ENCODE assay signal across 9 cellular contexts in the genomic region with DNA sequence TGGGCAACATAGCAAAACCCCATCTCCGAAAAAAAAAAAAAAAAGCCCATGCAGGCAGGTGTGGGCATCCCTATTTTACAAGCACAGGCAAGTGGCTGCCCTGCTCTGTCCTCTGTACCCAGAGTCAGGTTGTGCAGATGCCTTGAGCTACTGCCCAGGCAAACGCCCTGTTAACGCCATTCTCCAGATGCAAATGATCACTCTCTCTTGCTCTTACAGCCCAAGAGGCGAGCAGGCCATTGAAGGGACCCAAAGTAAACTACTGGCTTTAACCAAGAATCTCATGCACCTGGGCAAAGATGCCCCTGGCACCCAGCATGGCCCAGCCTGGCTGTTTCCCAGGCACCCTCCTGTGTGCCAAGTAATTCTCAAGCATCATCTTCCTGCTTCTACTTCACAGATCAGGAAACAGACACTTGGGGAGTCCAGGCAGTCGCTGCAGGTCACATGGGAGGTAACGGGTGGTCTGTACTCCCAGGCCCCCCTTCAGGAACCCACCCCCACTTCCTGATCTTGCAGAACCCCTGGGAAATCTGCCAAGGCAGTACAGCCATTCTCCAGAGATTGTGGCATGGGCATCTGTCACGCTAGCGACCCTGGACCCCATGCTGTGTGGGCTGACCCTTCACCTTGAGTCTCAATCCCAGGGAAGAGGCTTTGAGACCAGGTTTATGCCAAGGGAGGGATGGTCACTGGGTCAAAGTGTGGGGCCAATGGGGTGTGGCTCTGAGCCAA. TPM values are rescaled to one million over a fixed set of nuclear protein-coding genes. Genes with fewer than 3 reads are reported as not detected.
DNase-seq lines count a peak whose midpoint lies in the region; ATAC-seq and TF ChIP-seq lines count a peak whose summit lies in the region.
"Had no signal": no experiment of that assay in that cellular context is flagged by ENCODE, and none has a peak within 500 bp of the region (broad histone marks: within the 10 kb centered on the region; RNA-seq: fewer than 3 reads in every experiment).

No MANE protein-coding gene starts in this region.

- peak overlapping the region; percentile 29 for H3K4me3 ChIP-seq in CD8-positive, alpha-beta T cell (ENCODE audit: low read depth, low read length)
- H3K4me3 ChIP-seq in prostate gland = no peak overlapping the region

- H3K36me3 Mint-ChIP-seq in CD8-positive, alpha-beta T cell = peaks cover 64% of the 10 kb centered on the region
- H3K36me3 Mint-ChIP-seq in effector memory CD8-positive, alpha-beta T cell (ENCODE audit: insufficient read depth) = peaks cover 65% of the 10 kb centered on the region

- no peak for TF ChIP-seq CTCF in CD8-positive, alpha-beta T cell (IDR thresholded peaks at IDR 0.05)
- no peak for TF ChIP-seq CTCF in prostate gland (IDR thresholded peaks at IDR 0.05)

- peaks cover 5% of the 10 kb centered on the region for H3K36me3 ChIP-seq in CD8-positive, alpha-beta T cell (ENCODE audit: insufficient read depth, low read length)
- H3K36me3 ChIP-seq in prostate gland = no peaks in the 10 kb centered on the region

- no peaks in the 10 kb centered on the region for H3K27me3 Mint-ChIP-seq in CD8-positive, alpha-beta T cell (ENCODE audit: low read depth)
- H3K27me3 Mint-ChIP-seq in effector memory CD8-positive, alpha-beta T cell = no peaks in the 10 kb centered on the region

- WGBS in prostate gland = 30% methylated on average over 8 of the region's 8 CpGs

- no peak for TF ChIP-seq POLR2A in prostate gland (IDR thresholded peaks at IDR 0.05)

- peak overlapping the region; percentile 30 for H3K27ac ChIP-seq in CD8-positive, alpha-beta T cell (ENCODE audit: low read depth, low read length)
- H3K27ac ChIP-seq in prostate gland = peak overlapping the region; percentile 90 to 92

- no peak for DNase-seq in CD8-positive, alpha-beta T cell
- DNase-seq in NCI-H2029 (lab: John Stamatoyannopoulos, UW) = peak; percentile 63
- no peak for DNase-seq in effector memory CD8-positive, alpha-beta T cell
- DNase-seq in prostate gland (ENCODE audit: low spot score) = peak; percentile 67
- no peak for DNase-seq in NCI-H2227 treated with DMSO at 0.1 percent for 48 hours (lab: John Stamatoyannopoulos, UW)
- no peak for DNase-seq in mucosa of gallbladder (ENCODE audit: low spot score)
- no peak for DNase-seq in activated effector memory CD4-positive, alpha-beta T cell treated with Interleukin-2 at 50 U/mL for 16 hours
- DNase-seq: NCI-H510A treated with DMSO at 0.1 percent for 48 hours had no signal

- POLR2A ChIA-PET in CD8-positive, alpha-beta T cell (lab: Charles Lee) = interaction anchor here (0.6 to 21.4 kb wide), 7 partner anchors 8 to 147 kb away, joined by 3 to 467 read pairs (median 5); no protein-coding TSS in a partner anchor

- H3K9me3 Mint-ChIP-seq in CD8-positive, alpha-beta T cell = no peaks in the 10 kb centered on the region
- no peaks in the 10 kb centered on the region for H3K9me3 Mint-ChIP-seq in effector memory CD8-positive, alpha-beta T cell

- peaks cover 98% of the 10 kb centered on the region for H3K4me1 ChIP-seq in CD8-positive, alpha-beta T cell (ENCODE audit: insufficient read depth, low read length)
- H3K4me1 ChIP-seq in prostate gland (replicated peaks) = peaks cover 70% of the 10 kb centered on the region

- ATAC-seq in CD8-positive, alpha-beta T cell = no peak
- no peak for ATAC-seq in effector memory CD8-positive, alpha-beta T cell (replicated peaks)
- no peak for ATAC-seq in HG03432 (IDR thresholded peaks at IDR 0.05; ENCODE audit: unreplicated experiment)

- H3K4me1 Mint-ChIP-seq in CD8-positive, alpha-beta T cell (ENCODE audit: low read depth) = peaks cover 96% of the 10 kb centered on the region
- H3K4me1 Mint-ChIP-seq in effector memory CD8-positive, alpha-beta T cell (ENCODE audit: low read depth in 2 of 2) = peaks cover 76 to 87% of the 10 kb centered on the region in 2 donors

- H3K27ac Mint-ChIP-seq in CD8-positive, alpha-beta T cell = peak overlapping the region; percentile 99
- H3K27ac Mint-ChIP-seq in effector memory CD8-positive, alpha-beta T cell = peak overlapping the region; percentile 82 to 99

- intact Hi-C loops in CD8-positive, alpha-beta T cell (cut with DNase I, micrococcal nuclease) = no loop called here
- intact Hi-C loops in prostate gland (cut with DNase I) = loop anchor here (10.0 kb wide), 1 partner anchor 128 kb away; no protein-coding TSS in a partner anchor

- H3K27me3 ChIP-seq in CD8-positive, alpha-beta T cell (ENCODE audit: insufficient read depth, low read length) = no peaks in the 10 kb centered on the region
- no peaks in the 10 kb centered on the region for H3K27me3 ChIP-seq in prostate gland (replicated peaks; ENCODE audit: insufficient read depth)

- peak overlapping the region; percentile 88 for H3K4me3 Mint-ChIP-seq in CD8-positive, alpha-beta T cell
- peak overlapping the region in 1 of 2 donors; percentile 98 for H3K4me3 Mint-ChIP-seq in effector memory CD8-positive, alpha-beta T cell

- CTCF ChIA-PET in CD8-positive, alpha-beta T cell (lab: Charles Lee) = interaction anchor here (1.2 to 34.6 kb wide), 4 partner anchors 18 to 68 kb away, joined by 4 to 573 read pairs (median 25); partner anchors contain the start of gene DPM2

- no peaks in the 10 kb centered on the region for H3K9me3 ChIP-seq in CD8-positive, alpha-beta T cell (ENCODE audit: low read length)
- no peaks in the 10 kb centered on the region for H3K9me3 ChIP-seq in prostate gland

RNA-seq across cellular contexts. Expression of gene EEIG1, which starts 14.2 kb away (rescaled TPM):
- 100 to 1,000 TPM; 359 to 378 TPM for total RNA-seq in CD8-positive, alpha-beta T cell
- total RNA-seq in prostate gland = 10 to 100 TPM; 23.4 to 84.6 TPM
- total RNA-seq in mucosa of gallbladder = 220 TPM

RNA-seq across cellular contexts. Expression of gene DPM2, which starts 28.9 kb away (rescaled TPM):
- 10 to 100 TPM; 40.2 to 42.7 TPM for total RNA-seq in CD8-positive, alpha-beta T cell
- total RNA-seq in prostate gland = 10 to 100 TPM; 28.1 to 28.2 TPM
- total RNA-seq in mucosa of gallbladder = 36.6 TPM

RNA-seq across cellular contexts. Expression of gene PIP5KL1, which starts 36.0 kb away (rescaled TPM):
- total RNA-seq in CD8-positive, alpha-beta T cell = 1 to 10 TPM; 5.1 to 7.4 TPM
- total RNA-seq in prostate gland (10 to 100 TPM in 1 of 2 donors, 1 to 10 TPM in 1; 3.1 to 16.5 TPM), mucosa of gallbladder (4.9 TPM)

RNA-seq across cellular contexts. Expression of gene ST6GALNAC4, which starts 49.7 kb away (rescaled TPM):
- total RNA-seq in CD8-positive, alpha-beta T cell = 10 to 100 TPM; 40.0 to 47.6 TPM
- 10 to 100 TPM; 21.8 to 47.0 TPM for total RNA-seq in prostate gland
- total RNA-seq in mucosa of gallbladder = 42.1 TPM

Comparison
In these comparisons a context has a peak if more than half of its experiments do, and no peak if none do; other contexts are left out.
1. DNase-seq: peak in NCI-H2029 (single experiment) and prostate gland (single experiment); none in CD8-positive, alpha-beta T cell (0 of 7), effector memory CD8-positive, alpha-beta T cell (0 of 3), NCI-H2227 treated with DMSO at 0.1 percent for 48 hours (single experiment), mucosa of gallbladder (single experiment) and activated effector memory CD4-positive, alpha-beta T cell treated with Interleukin-2 at 50 U/mL for 16 hours (single experiment).